Comparison of ENCODE assay signal across 27 cellular contexts in genomic region chr19:12229990-12230389, GRCh38.
"Had no signal": no experiment of that assay in that cellular context is flagged by ENCODE, and none has a peak within 500 bp of the region (broad histone marks: within the 10 kb centered on the region; RNA-seq: fewer than 3 reads in every experiment).

No MANE protein-coding gene starts in this region.

- H3K27me3 Mint-ChIP-seq: central memory CD8-positive, alpha-beta T cell; dendritic cell treated with granulocyte-macrophage colony-stimulating factor and Interleukin-4, amounts not matched to agents 40 ng/mL and 50 ng/mL, for 4 days; naive B cell; natural killer cell treated with Interleukin-12 subunit alpha and Interleukin-12 subunit beta and Interleukin-15 and Interleukin-18, amount 100 ng/mL, for 72 hours; type B pancreatic cell had no signal

- H3K27ac Mint-ChIP-seq: dendritic cell treated with granulocyte-macrophage colony-stimulating factor and Interleukin-4, amounts not matched to agents 40 ng/mL and 50 ng/mL, for 4 days; natural killer cell treated with Interleukin-12 subunit alpha and Interleukin-12 subunit beta and Interleukin-15 and Interleukin-18, amount 100 ng/mL, for 72 hours; type B pancreatic cell had no signal

- H3K4me3 ChIP-seq: colonic mucosa, esophagus squamous epithelium, left lung, lower lobe of right lung, pancreas, smooth muscle cell, testis, tibial artery had no signal

- H3K4me2 ChIP-seq: smooth muscle cell had no signal

- H3K4me3 Mint-ChIP-seq: central memory CD8-positive, alpha-beta T cell; dendritic cell treated with granulocyte-macrophage colony-stimulating factor and Interleukin-4, amounts not matched to agents 40 ng/mL and 50 ng/mL, for 4 days; naive B cell; natural killer cell treated with Interleukin-12 subunit alpha and Interleukin-12 subunit beta and Interleukin-15 and Interleukin-18, amount 100 ng/mL, for 72 hours; neural crest cell; type B pancreatic cell had no signal

- H3K4me1 Mint-ChIP-seq: neural crest cell had no signal

- H3K27me3 ChIP-seq: colonic mucosa, esophagus squamous epithelium, left lung, neutrophil, pancreas, testis, tibial artery had no signal

- H3K27ac ChIP-seq: colonic mucosa, esophagus squamous epithelium, left lung, lower lobe of right lung, neutrophil, pancreas, testis, tibial artery had no signal

- H3K4me1 ChIP-seq: colonic mucosa, esophagus squamous epithelium, left lung, lower lobe of right lung, testis, tibial artery had no signal

- H3K9me3 Mint-ChIP-seq: central memory CD8-positive, alpha-beta T cell; natural killer cell treated with Interleukin-12 subunit alpha and Interleukin-12 subunit beta and Interleukin-15 and Interleukin-18, amount 100 ng/mL, for 72 hours had no signal

- H3K36me3 ChIP-seq: colonic mucosa, left lung, neutrophil had no signal

- ATAC-seq: left lung; lower lobe of right lung; natural killer cell treated with Interleukin-12 subunit alpha and Interleukin-12 subunit beta and Interleukin-15 and Interleukin-18, amount 100 ng/mL, for 72 hours; pancreas; sciatic nerve; stimulated activated naive CD8-positive, alpha-beta T cell treated with anti-CD3 and anti-CD28 coated beads, Interleukin-15, Interleukin-2, amounts not matched to agents 100 U/mL and 50 U/mL, for 24 hours had no signal

- DNase-seq: colonic mucosa; effector memory CD4-positive, alpha-beta T cell; erythroblast; esophagus squamous epithelium; foreskin melanocyte; kidney; left lung; lower lobe of right lung; naive B cell; pancreas; retina; stimulated activated CD4-positive, alpha-beta T cell treated with anti-CD3 and anti-CD28 coated beads, Interleukin-12 subunit alpha, Interleukin-12 subunit beta, amount 100 ng/mL, for 4 hours; stimulated activated CD4-positive, alpha-beta T cell treated with anti-CD3 and anti-CD28 coated beads, Interleukin-1b, Interleukin-23, amount 100 ng/mL, for 48 hours; stimulated activated CD4-positive, alpha-beta T cell treated with anti-CD3 and anti-CD28 coated beads, Interleukin-4, amount 100 ng/mL, for 1 hour; stimulated activated CD8-positive, alpha-beta memory T cell treated with anti-CD3 and anti-CD28 coated beads, Interleukin-4, amount 100 ng/mL, for 48 hours; stimulated activated naive CD8-positive, alpha-beta T cell treated with anti-CD3 and anti-CD28 coated beads, Interleukin-15, Interleukin-2, amounts not matched to agents 100 U/mL and 50 U/mL, for 24 hours; substantia nigra; testis; tibial artery had no signal

- H3K9me3 ChIP-seq: lower lobe of right lung, pancreas, testis had no signal
